ENCODE assay signal across 18 cellular contexts in the genomic region with DNA sequence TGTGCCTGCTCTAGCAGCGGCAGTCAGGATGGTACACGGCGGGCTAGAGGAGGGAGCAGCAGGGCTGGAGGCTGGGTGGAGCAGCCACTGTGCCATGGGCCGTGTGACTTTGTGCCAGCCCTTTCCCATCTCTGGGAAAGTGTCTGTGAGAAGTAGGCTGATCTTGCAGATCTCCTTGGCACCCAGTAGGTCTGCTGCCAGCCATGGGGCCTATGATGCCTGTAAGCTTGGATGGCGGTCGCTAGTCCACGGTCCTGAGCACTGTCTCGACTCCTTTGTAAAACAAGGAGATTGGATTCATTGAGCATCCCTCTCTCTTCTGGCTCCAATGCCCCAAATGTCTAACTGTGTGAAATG. TPM values are rescaled to one million over a fixed set of nuclear protein-coding genes. Genes with fewer than 3 reads are reported as not detected.
DNase-seq lines count a peak whose midpoint lies in the region; ATAC-seq, FAIRE-seq and TF ChIP-seq lines count a peak whose summit lies in the region.
"Had no signal": no experiment of that assay in that cellular context is flagged by ENCODE, and none has a peak within 500 bp of the region (broad histone marks: within the 10 kb centered on the region; RNA-seq: fewer than 3 reads in every experiment).

No MANE protein-coding gene starts in this region.

- no peak for TF ChIP-seq RAD21 in H1 (IDR thresholded peaks at IDR 0.05 in 1 of 2, conservative IDR thresholded peaks at IDR 0.05 in 1 of 2; ENCODE audit: low read depth in 2 of 2, low read length in 2 of 2)

- peak overlapping the region in 4 of 7 donors; percentile 11 to 90 (median 52) for H3K27ac Mint-ChIP-seq in CD4-positive, alpha-beta memory T cell

- H3K14ac ChIP-seq in H1 (ENCODE audit: insufficient read length), result no peak overlapping the region

- no peaks in the 10 kb centered on the region for H3K9me2 ChIP-seq in Loucy (replicated peaks; ENCODE audit: low read depth, low read length)

- H3K18ac ChIP-seq in H1 (ENCODE audit: extremely low read depth, low read length), result no peak overlapping the region

- POLR2A ChIA-PET in CD4-positive, alpha-beta memory T cell (lab: Charles Lee; ENCODE audit: partially characterized antibody), result no interaction called here
- POLR2A ChIA-PET in H1 (lab: Charles Lee; ENCODE audit: partially characterized antibody), result no interaction called here

- TF ChIP-seq CTCF in Loucy (conservative IDR thresholded peaks at IDR 0.05; ENCODE audit: low read length) (no peak), H1 (IDR thresholded peaks at IDR 0.05; ENCODE audit: control extremely low read depth in 1 of 3, insufficient read depth in 1 of 3, low read depth in 1 of 3, low read length in 3 of 3) (no peak), osteoblast (IDR thresholded peaks at IDR 0.05; ENCODE audit: extremely low read depth, low read depth, low read length) (no peak)

- H3K23me2 ChIP-seq in H1 (ENCODE audit: low read depth, low read length), result no peaks in the 10 kb centered on the region

- H4K20me1 ChIP-seq in Loucy (ENCODE audit: insufficient read depth, low read length, poor library complexity, severe bottlenecking) (peaks cover 79% of the 10 kb centered on the region), H1 (replicated peaks in 1 of 2; ENCODE audit: control insufficient read depth in 1 of 2, insufficient read depth in 2 of 2, low read length in 2 of 2) (peaks cover 0 to 2% of the 10 kb centered on the region in 2 experiments), osteoblast (ENCODE audit: insufficient read depth, low read length) (peaks cover 5% of the 10 kb centered on the region)

- no peak for FAIRE-seq in H1 (lab: Jason Lieb, UNC)

- H2AFZ ChIP-seq in Loucy (ENCODE audit: low read length) (no peak overlapping the region), H1 (ENCODE audit: low read length) (no peak overlapping the region), osteoblast (ENCODE audit: low read length) (no peak overlapping the region)
- H2AFZ ChIP-seq: PC-9 had no signal

- TF ChIP-seq EP300 in H1 (IDR thresholded peaks at IDR 0.05; ENCODE audit: borderline replicate concordance in 1 of 2, low read depth in 2 of 2, low read length in 2 of 2), result no peak

- no peak overlapping the region for H2BK15ac ChIP-seq in H1 (ENCODE audit: low read length)

- no peak overlapping the region for H3K23ac ChIP-seq in H1 (ENCODE audit: insufficient read length)

- no peak overlapping the region for H2AK5ac ChIP-seq in H1 (ENCODE audit: low read depth, low read length)

- H3K9me3 Mint-ChIP-seq in CD4-positive, alpha-beta memory T cell, result no peaks in the 10 kb centered on the region
- H3K9me3 Mint-ChIP-seq: H9 had no signal

- H3F3A ChIP-seq in Loucy (ENCODE audit: low read depth), result no peaks in the 10 kb centered on the region

- no peaks in the 10 kb centered on the region for H3K27me3 Mint-ChIP-seq in CD4-positive, alpha-beta memory T cell

- H4K91ac ChIP-seq in H1 (replicated peaks; ENCODE audit: insufficient read length, low read length), result no peak overlapping the region

- no peaks in the 10 kb centered on the region for H3K27me3 ChIP-seq in CD4-positive, alpha-beta memory T cell (ENCODE audit: insufficient read depth, low read length)
- H3K27me3 ChIP-seq in Loucy (ENCODE audit: insufficient read depth, low read length, poor library complexity, severe bottlenecking) (no peaks in the 10 kb centered on the region), H1 (replicated peaks in 1 of 4; ENCODE audit: control insufficient read depth in 3 of 4, extremely low read depth in 1 of 4, insufficient read depth in 3 of 4, low read length in 3 of 4) (no peaks in the 10 kb centered on the region), osteoblast (ENCODE audit: insufficient read depth, low read length) (no peaks in the 10 kb centered on the region)
- H3K27me3 ChIP-seq: SJSA1 had no signal

- no peak overlapping the region for H4K8ac ChIP-seq in H1 (ENCODE audit: extremely low read depth, insufficient read depth, low read length)

- CTCF ChIA-PET in CD4-positive, alpha-beta memory T cell (lab: Charles Lee; ENCODE audit: partially characterized antibody), result no interaction called here
- CTCF ChIA-PET in H1 (lab: Charles Lee; ENCODE audit: partially characterized antibody), result no interaction called here

- H3K79me1 ChIP-seq in H1 (ENCODE audit: low read depth, low read length), result no peaks in the 10 kb centered on the region; the same call in 1 of the 2 replicates

- intact Hi-C loops in CD4-positive, alpha-beta memory T cell (cut with micrococcal nuclease), result no loop called here

- no peak overlapping the region for H2BK5ac ChIP-seq in H1 (ENCODE audit: low read depth, low read length)

- no peak overlapping the region for H2BK120ac ChIP-seq in H1 (replicated peaks; ENCODE audit: low read depth, low read length)

- no peak overlapping the region for H3K4me3 ChIP-seq in CD4-positive, alpha-beta memory T cell (ENCODE audit: low read length in 2 of 2)
- peak overlapping the region; percentile 22 for H3K4me3 ChIP-seq in Loucy (ENCODE audit: low read length, poor library complexity, severe bottlenecking)
- H3K4me3 ChIP-seq in H1 (ENCODE audit: extremely low read depth in 1 of 4, insufficient read depth in 2 of 4, low read depth in 3 of 4, low read length in 4 of 4), result no peak overlapping the region
- no peak overlapping the region for H3K4me3 ChIP-seq in osteoblast (ENCODE audit: insufficient read depth, low read length)
- H3K4me3 ChIP-seq: PC-9, SJSA1 had no signal

- H3K4me2 ChIP-seq in Loucy (ENCODE audit: low read depth, low read length, poor library complexity, severe bottlenecking) (peak overlapping the region; percentile 47), H1 (ENCODE audit: insufficient read depth in 1 of 2, low read depth in 2 of 2, low read length in 2 of 2) (no peak overlapping the region), osteoblast (ENCODE audit: insufficient read depth, low read length) (no peak overlapping the region)
- H3K4me2 ChIP-seq: PC-9 had no signal

- peaks cover 45% of the 10 kb centered on the region for H3K36me3 ChIP-seq in CD4-positive, alpha-beta memory T cell (ENCODE audit: insufficient read depth, low read length)
- H3K36me3 ChIP-seq in Loucy (ENCODE audit: insufficient read depth, low read length) (peaks cover 88% of the 10 kb centered on the region; the same call in 1 of the 2 replicates), H1 (ENCODE audit: control insufficient read depth in 2 of 4, insufficient read depth in 4 of 4, low read length in 3 of 4) (no peaks in the 10 kb centered on the region), osteoblast (ENCODE audit: insufficient read depth, low read length) (no peaks in the 10 kb centered on the region)
- H3K36me3 ChIP-seq: SJSA1 had no signal

- H3K36me3 Mint-ChIP-seq in CD4-positive, alpha-beta memory T cell, result peaks cover 31 to 74% of the 10 kb centered on the region in 2 donors

- no peak overlapping the region for H3K56ac ChIP-seq in H1 (replicated peaks; ENCODE audit: insufficient read length, low read depth, low read length)

- no peak for TF ChIP-seq POLR2A in H1 (IDR thresholded peaks at IDR 0.05; ENCODE audit: control extremely low read depth in 1 of 2, low read depth in 2 of 2, low read length in 2 of 2)

- ATAC-seq in esophagus mucosa, result no peak

- H3K79me2 ChIP-seq in Loucy (ENCODE audit: insufficient read depth, low read length), result peaks cover 96% of the 10 kb centered on the region
- no peaks in the 10 kb centered on the region for H3K79me2 ChIP-seq in H1 (ENCODE audit: control insufficient read depth in 1 of 2, insufficient read depth in 2 of 2, low read length in 2 of 2)
- no peaks in the 10 kb centered on the region for H3K79me2 ChIP-seq in osteoblast (ENCODE audit: insufficient read depth, low read length)

- H2BK20ac ChIP-seq in H1 (ENCODE audit: low read length), result 0 out of 2 replicates have a peak overlapping the region, but pooled peaks have one; percentile 3

- H3K9ac ChIP-seq in Loucy (ENCODE audit: low read depth, low read length, poor library complexity, severe bottlenecking), result no peak overlapping the region
- no peak overlapping the region for H3K9ac ChIP-seq in H1 (replicated peaks in 1 of 4; ENCODE audit: extremely low read depth in 1 of 4, low read depth in 3 of 4, low read length in 3 of 4)

- WGBS in H1 (ENCODE audit: extremely low coverage in 1 of 2, insufficient coverage in 1 of 2, insufficient read length in 1 of 2, insufficient replicate concordance in 2 of 2, low coverage in 1 of 2, low lambda C conversion rate in 2 of 2, missing lambda C conversion rate in 1 of 2), 2 experiments, result 94% methylated on average over 8 of the region's 8 CpGs; no CpG with 5 or more reads in 1 of the 2 experiments

- no peak overlapping the region for H3K4ac ChIP-seq in H1 (replicated peaks; ENCODE audit: insufficient read length, low read depth, low read length)

- H4K5ac ChIP-seq in H1 (ENCODE audit: insufficient read length, low read depth, low read length), result no peak overlapping the region

- H3K9me3 ChIP-seq in CD4-positive, alpha-beta memory T cell (ENCODE audit: control insufficient read depth in 1 of 2, low read length in 2 of 2), result no peaks in the 10 kb centered on the region
- no peaks in the 10 kb centered on the region for H3K9me3 ChIP-seq in Loucy (ENCODE audit: insufficient read depth, low read depth, low read length)
- H3K9me3 ChIP-seq in H1 (ENCODE audit: insufficient read depth in 2 of 2, low read depth in 1 of 2, low read length in 1 of 2), result no peaks in the 10 kb centered on the region
- no peaks in the 10 kb centered on the region for H3K9me3 ChIP-seq in osteoblast (ENCODE audit: low read depth, low read length)
- H3K9me3 ChIP-seq: Caco-2, SJSA1 had no signal

- H2BK12ac ChIP-seq in H1 (ENCODE audit: low read depth, low read length), result no peak overlapping the region

- H3K4me3 Mint-ChIP-seq in CD4-positive, alpha-beta memory T cell, result no peak overlapping the region
- H3K4me3 Mint-ChIP-seq: H9 had no signal

- peaks cover 19 to 43% (median 30%) of the 10 kb centered on the region in 4 donors for H3K4me1 Mint-ChIP-seq in CD4-positive, alpha-beta memory T cell

- H3K27ac ChIP-seq in CD4-positive, alpha-beta memory T cell (ENCODE audit: low read depth, low read length), result no peak overlapping the region
- H3K27ac ChIP-seq in H1 (ENCODE audit: low read depth, low read length), result no peak overlapping the region
- H3K27ac ChIP-seq in osteoblast (ENCODE audit: low read depth, low read length), result no peak overlapping the region
- H3K27ac ChIP-seq: C4-2B, HL-60, PC-9, SJSA1 had no signal

- DNase-seq in CD4-positive, alpha-beta memory T cell, result no peak
- no peak for DNase-seq in H1 (ENCODE audit: low read depth in 1 of 2, low spot score in 2 of 2)
- peak; percentile 37 for DNase-seq in osteoblast (ENCODE audit: insufficient read length, low spot score, missing footprints)
- no peak for DNase-seq in stimulated activated CD4-positive, alpha-beta T cell treated with anti-CD3 and anti-CD28 coated beads, Interleukin-2, amount 100 ng/mL, for 48 hours
- no peak for DNase-seq in COLO829 (ENCODE audit: low spot score)
- DNase-seq in stimulated activated naive CD4-positive, alpha-beta T cell (lab: John Stamatoyannopoulos, UW), result no peak
- DNase-seq: Caco-2, DMS153, H9, NCI-H1436 treated with DMSO at 0.1 percent for 48 hours, NCI-H2029 treated with DMSO at 0.1 percent for 48 hours, NCI-H774, PC-9 had no signal

- H3K4me1 ChIP-seq in CD4-positive, alpha-beta memory T cell (ENCODE audit: insufficient read depth, low read length), result no peaks in the 10 kb centered on the region
- H3K4me1 ChIP-seq in Loucy (ENCODE audit: insufficient read depth, low read length, poor library complexity, severe bottlenecking), result peaks cover 25% of the 10 kb centered on the region
- no peaks in the 10 kb centered on the region for H3K4me1 ChIP-seq in H1 (replicated peaks in 1 of 4; ENCODE audit: control insufficient read depth in 3 of 4, insufficient read depth in 4 of 4, low read length in 3 of 4)
- no peaks in the 10 kb centered on the region for H3K4me1 ChIP-seq in osteoblast (ENCODE audit: insufficient read depth, low read length)
- H3K4me1 ChIP-seq: Caco-2, SJSA1 had no signal

RNA-seq across cellular contexts. Expression of a gene that starts 22.6 kb away (rescaled TPM):
- 10 to 100 TPM; 42.1 to 43.4 TPM for total RNA-seq in CD4-positive, alpha-beta memory T cell
- polyA plus RNA-seq in CD4-positive, alpha-beta memory T cell, result 10 to 100 TPM; 10.9 to 18.2 TPM
- total RNA-seq in H1 (2021; fragmentation: NEBNext Ultra II Directional; extraction: Animal tissue kit (Norgen Biotek cat#: 25700)), result 5.2 and 6.3 TPM in 2 replicates
- polyA plus RNA-seq in H1 (2011; rRNA removed), result 4.0 and 10.9 TPM in 2 replicates
- polyA plus RNA-seq in H1 (2011; cell fraction: cytosol; rRNA removed), result 3.2 TPM
- polyA plus RNA-seq in H1 (2011; cell fraction: nucleus; rRNA removed), result 12.0 TPM
- polyA plus RNA-seq in H1 (2012, experiment 1 of 2), result 2.7 to 4.5 TPM (median 3.3 TPM) in 4 replicates
- polyA plus RNA-seq in H1 (2012, experiment 2 of 2), result 1.6 TPM
- 2.7 TPM for polyA plus RNA-seq in H1 (2013, experiment 1 of 2)
- 2.3 TPM for polyA plus RNA-seq in H1 (2013, experiment 2 of 2)
- 7.4 and 11.1 TPM in 2 replicates for polyA minus RNA-seq in H1 (2011; rRNA and poly(A)+ RNA removed)
- 2.5 TPM for polyA minus RNA-seq in H1 (2011; cell fraction: cytosol; rRNA and poly(A)+ RNA removed)
- polyA minus RNA-seq in H1 (2011; cell fraction: nucleus; rRNA and poly(A)+ RNA removed), result 38.5 TPM
- total RNA-seq in osteoblast (3.6 and 5.6 TPM in 2 replicates), esophagus mucosa (16.2 TPM)
